Comparison of ENCODE assay signal across 22 cellular contexts in genomic region chr12:107513636-107514400, GRCh38.
DNase-seq lines count a peak whose midpoint lies in the region; ATAC-seq and TF ChIP-seq lines count a peak whose summit lies in the region.
"Had no signal": no experiment of that assay in that cellular context is flagged by ENCODE, and none has a peak within 500 bp of the region (broad histone marks: within the 10 kb centered on the region; RNA-seq: fewer than 3 reads in every experiment).

No MANE protein-coding gene starts in this region.

- no peak overlapping the region for H3K9ac ChIP-seq in parathyroid adenoma
- H3K9ac ChIP-seq: BLaER1 treated with 17β-estradiol and CSF1 and Interleukin-3, amounts not matched to agents 10 nM and 100 nM had no signal

- TF ChIP-seq CTCF in parathyroid adenoma (IDR thresholded peaks at IDR 0.05): no peak

- H3K27ac ChIP-seq in ACC112 (ENCODE audit: low read depth, low read length): 0 out of 2 replicates have a peak overlapping the region, but pooled peaks have one; percentile 83
- H3K27ac ChIP-seq in parathyroid adenoma: peak overlapping the region; percentile 51
- H3K27ac ChIP-seq: SK-N-MC had no signal

- H3K4me3 ChIP-seq in ACC112 (ENCODE audit: low read depth, low read length) (no peak overlapping the region), parathyroid adenoma (ENCODE audit: low read depth, low read length) (no peak overlapping the region)
- H3K4me3 ChIP-seq: BLaER1 treated with 17β-estradiol and CSF1 and Interleukin-3, amounts not matched to agents 10 nM and 100 nM; SK-N-MC had no signal

- H3K36me3 ChIP-seq in ACC112 (ENCODE audit: insufficient read depth, low read length) (no peaks in the 10 kb centered on the region), parathyroid adenoma (ENCODE audit: control insufficient read depth, insufficient read depth, low read length) (no peaks in the 10 kb centered on the region)
- H3K36me3 ChIP-seq: BLaER1 treated with 17β-estradiol and CSF1 and Interleukin-3, amounts not matched to agents 10 nM and 100 nM had no signal

- peak; percentile 89 for DNase-seq in NCI-H82 (lab: John Stamatoyannopoulos, UW)
- peak; percentile 33 for DNase-seq in ecto neural progenitor cell (ENCODE audit: low spot score)
- no peak for DNase-seq in SHP77 treated with DMSO at 0.1 percent for 48 hours (lab: John Stamatoyannopoulos, UW)
- DNase-seq in Ammon's horn (ENCODE audit: low spot score): no peak
- DNase-seq: ACHN; Caco-2; CD4-positive, alpha-beta memory T cell; GDM1; H7; Karpas-422; NCI-H1694 treated with DMSO at 0.1 percent for 48 hours; NCI-H2081 treated with DMSO at 0.1 percent for 48 hours; NCI-H446 treated with DMSO at 0.1 percent for 48 hours; OCI-M1; SHP77; SW 1271; T-helper 17 cell had no signal

- H3K79me2 ChIP-seq in ACC112 (ENCODE audit: control insufficient read depth, insufficient read depth, low read length, unreplicated experiment) (no peaks in the 10 kb centered on the region), parathyroid adenoma (peaks cover 21% of the 10 kb centered on the region)

- no peaks in the 10 kb centered on the region for H3K9me3 ChIP-seq in parathyroid adenoma (ENCODE audit: control insufficient read depth, low read length)
- H3K9me3 ChIP-seq: BLaER1 treated with 17β-estradiol and CSF1 and Interleukin-3, amounts not matched to agents 10 nM and 100 nM; Caco-2 had no signal

- H2AFZ ChIP-seq in ACC112 (ENCODE audit: low read length, unreplicated experiment): no peak overlapping the region
- no peak overlapping the region for H2AFZ ChIP-seq in parathyroid adenoma

- peaks cover 25% of the 10 kb centered on the region for H3K4me1 ChIP-seq in ACC112 (ENCODE audit: control insufficient read depth, insufficient read depth, low read length, unreplicated experiment)
- H3K4me1 ChIP-seq in parathyroid adenoma: peaks cover 24% of the 10 kb centered on the region
- H3K4me1 ChIP-seq: Caco-2 had no signal

- ATAC-seq in GM19452 (IDR thresholded peaks at IDR 0.05; ENCODE audit: unreplicated experiment): no peak
- ATAC-seq: T-helper 17 cell had no signal

- H3K4me2 ChIP-seq in parathyroid adenoma (ENCODE audit: low read length): no peak overlapping the region

- 0 out of 2 replicates have a peak, but pooled peaks cover 3% of the 10 kb centered on the region for H3K27me3 ChIP-seq in ACC112 (ENCODE audit: insufficient read depth, low read length)
- no peaks in the 10 kb centered on the region for H3K27me3 ChIP-seq in parathyroid adenoma (ENCODE audit: control insufficient read depth, insufficient read depth, low read length)
- H3K27me3 ChIP-seq: BLaER1 treated with 17β-estradiol and CSF1 and Interleukin-3, amounts not matched to agents 10 nM and 100 nM had no signal

Comparison
In these comparisons a context has a peak if more than half of its experiments do, and no peak if none do; other contexts are left out.
1. DNase-seq: peak in NCI-H82 (single experiment) and ecto neural progenitor cell (single experiment); none in SHP77 treated with DMSO at 0.1 percent for 48 hours (single experiment) and Ammon's horn (single experiment).